In genomic region chr4:177177446-177178160, GRCh38 we compare ENCODE assay signal across 14 cellular contexts.
DNase-seq lines count a peak whose midpoint lies in the region; ATAC-seq and TF ChIP-seq lines count a peak whose summit lies in the region.
"Had no signal": no experiment of that assay in that cellular context is flagged by ENCODE, and none has a peak within 500 bp of the region (broad histone marks: within the 10 kb centered on the region; RNA-seq: fewer than 3 reads in every experiment).

No MANE protein-coding gene starts in this region.

- H3K4me1 ChIP-seq in mesenchymal stem cell (ENCODE audit: control insufficient read depth, insufficient read depth, low read depth, low read length) (no peaks in the 10 kb centered on the region), transverse colon (no peaks in the 10 kb centered on the region)
- H3K4me1 ChIP-seq: adrenal gland had no signal

- H3K36me3 ChIP-seq in mesenchymal stem cell (ENCODE audit: control insufficient read depth in 1 of 2, insufficient read depth in 2 of 2, low read depth in 1 of 2, low read length in 2 of 2): no peaks in the 10 kb centered on the region
- H3K36me3 ChIP-seq in transverse colon: no peaks in the 10 kb centered on the region
- H3K36me3 ChIP-seq: adrenal gland had no signal

- intact Hi-C loops in transverse colon (cut with DNase I; ENCODE audit: low total_unique reads): no loop called here

- H3K27me3 ChIP-seq in mesenchymal stem cell (ENCODE audit: control insufficient read depth in 1 of 2, insufficient read depth in 1 of 2, low read length in 2 of 2) (no peaks in the 10 kb centered on the region), transverse colon (no peaks in the 10 kb centered on the region)
- H3K27me3 ChIP-seq: adrenal gland had no signal

- no peak overlapping the region for H3K18ac ChIP-seq in mesenchymal stem cell (ENCODE audit: low read depth in 1 of 2, low read length in 2 of 2)

- H2AFZ ChIP-seq in mesenchymal stem cell (ENCODE audit: low read depth, low read length): no peak overlapping the region

- H3K79me1 ChIP-seq in mesenchymal stem cell (replicated peaks; ENCODE audit: low read length, poor library complexity, severe bottlenecking): no peaks in the 10 kb centered on the region

- H2BK120ac ChIP-seq in mesenchymal stem cell (ENCODE audit: low read depth, low read length): no peak overlapping the region

- H2BK15ac ChIP-seq in mesenchymal stem cell (ENCODE audit: low read depth, poor library complexity, severe bottlenecking): no peak overlapping the region

- DNase-seq in HCEC 1CT (peak; percentile 72), coronary artery (ENCODE audit: low spot score) (no peak), mesenchymal stem cell (peak; percentile 81), transverse colon (no peak)
- DNase-seq: adrenal gland; erythroblast; MV-4-11; naive thymus-derived CD4-positive, alpha-beta T cell; NCI-H2107; NCI-H69 had no signal

- ATAC-seq in GM19455 (IDR thresholded peaks at IDR 0.05; ENCODE audit: unreplicated experiment) (no peak), HG03159 (IDR thresholded peaks at IDR 0.05; ENCODE audit: unreplicated experiment) (no peak), HG02981 (IDR thresholded peaks at IDR 0.05; ENCODE audit: unreplicated experiment) (no peak)
- ATAC-seq: naive thymus-derived CD4-positive, alpha-beta T cell had no signal

- H3K23ac ChIP-seq in mesenchymal stem cell (ENCODE audit: low read length in 2 of 2): no peak overlapping the region

- peak overlapping the region; percentile 22 for H3K4me3 ChIP-seq in coronary artery
- no peak overlapping the region for H3K4me3 ChIP-seq in mesenchymal stem cell (ENCODE audit: insufficient read depth in 1 of 2, low read depth in 1 of 2, low read length in 2 of 2)
- H3K4me3 ChIP-seq in transverse colon: no peak overlapping the region
- H3K4me3 ChIP-seq: adrenal gland, SK-N-MC had no signal

- peak overlapping the region; percentile 56 for H3K9ac ChIP-seq in mesenchymal stem cell (ENCODE audit: low read length)

- H3K4me2 ChIP-seq in mesenchymal stem cell (ENCODE audit: low read length, poor library complexity, severe bottlenecking): no peak overlapping the region

- no peak for TF ChIP-seq CTCF in coronary artery (IDR thresholded peaks at IDR 0.05)
- no peak for TF ChIP-seq CTCF in transverse colon (IDR thresholded peaks at IDR 0.05)

- H3K14ac ChIP-seq in mesenchymal stem cell (ENCODE audit: low read length in 2 of 2): no peak overlapping the region

- in situ Hi-C loops in transverse colon (cut with MboI; ENCODE audit: low pct_ligation_motif_present in 1 of 4, low pct_unique_long_range_greater_than_20kb in 1 of 4, low sequenced_read_pairs in 3 of 4): no loop called here

- H3K27ac ChIP-seq in coronary artery (peak overlapping the region in 1 of 2 donors; percentile 69), mesenchymal stem cell (ENCODE audit: low read length, poor library complexity, severe bottlenecking) (peak overlapping the region; percentile 87), transverse colon (peak overlapping the region; percentile 3 to 37 (median 32))
- H3K27ac ChIP-seq: adrenal gland, SK-N-MC had no signal

- no peak for TF ChIP-seq POLR2A in transverse colon (IDR thresholded peaks at IDR 0.05)

- no peak for TF ChIP-seq EP300 in transverse colon (IDR thresholded peaks at IDR 0.05; ENCODE audit: low read depth)

- peaks cover 3% of the 10 kb centered on the region for H3K9me3 ChIP-seq in mesenchymal stem cell (ENCODE audit: control insufficient read depth, low read length)
- no peaks in the 10 kb centered on the region for H3K9me3 ChIP-seq in transverse colon
- H3K9me3 ChIP-seq: adrenal gland had no signal

- H3K4ac ChIP-seq in mesenchymal stem cell (ENCODE audit: low read depth in 1 of 2, low read length in 2 of 2): no peak overlapping the region

- WGBS in mesenchymal stem cell: 20% methylated on average over 1 of the region's 1 CpG
- 22% methylated on average over 1 of the region's 1 CpG; no CpG with 5 or more reads in 1 of the 2 donors for WGBS in transverse colon (ENCODE audit: low coverage in 1 of 2), 2 donors

- H4K8ac ChIP-seq in mesenchymal stem cell (ENCODE audit: low read length): no peak overlapping the region

- no peak overlapping the region for H4K91ac ChIP-seq in mesenchymal stem cell (ENCODE audit: low read length)

- no peak overlapping the region for H2BK5ac ChIP-seq in mesenchymal stem cell (ENCODE audit: low read depth, low read length, poor library complexity, severe bottlenecking)

- no peak overlapping the region for H2AK5ac ChIP-seq in mesenchymal stem cell (ENCODE audit: low read length, severe bottlenecking)

- H2BK12ac ChIP-seq in mesenchymal stem cell (ENCODE audit: low read length in 2 of 2): no peak overlapping the region

Comparison
In these comparisons a context has a peak if more than half of its experiments do, and no peak if none do; other contexts are left out.
1. DNase-seq: peak in HCEC 1CT (single experiment) and mesenchymal stem cell (single experiment); none in coronary artery (single experiment) and transverse colon (single experiment).